In genomic region chr17:56153215-56153614, GRCh38 we compare ENCODE assay signal across 18 cellular contexts. TPM values are rescaled to one million over a fixed set of nuclear protein-coding genes. Genes with fewer than 3 reads are reported as not detected.
"Had no signal": no experiment of that assay in that cellular context is flagged by ENCODE, and none has a peak within 500 bp of the region (broad histone marks: within the 10 kb centered on the region; RNA-seq: fewer than 3 reads in every experiment).

Gene ANKFN1 (plus strand): TSS chr17:56153475. CDS start chr17:56212668, 59,193 bp downstream.

- H3K4me3 Mint-ChIP-seq: activated CD4-positive, alpha-beta T cell treated with anti-CD3 and anti-CD28 coated beads for 36 hours; activated CD8-positive, alpha-beta T cell treated with anti-CD3 and anti-CD28 coated beads for 36 hours; activated T-helper 1 cell treated with anti-CD3 and anti-CD28 coated beads, Interleukin-12 subunit alpha, Interleukin-12 subunit beta, Interleukin-2, Interleukin-4 antibody, amounts not matched to agents 30 ng/mL and 10 ng/mL and 1 ng/mL, durations not matched to agents 14 hours and 24 hours and 36 hours; natural killer cell treated with Interleukin-12 subunit alpha and Interleukin-12 subunit beta and Interleukin-15 and Interleukin-18, amount 100 ng/mL, for 72 hours had no signal

- H3K9me3 ChIP-seq: stomach, vagina had no signal

- H3K27ac ChIP-seq: stomach, vagina, VCaP had no signal

- H3K4me1 ChIP-seq: vagina had no signal

- H3K9me3 Mint-ChIP-seq: activated CD8-positive, alpha-beta T cell treated with anti-CD3 and anti-CD28 coated beads for 36 hours; activated T-helper 1 cell treated with anti-CD3 and anti-CD28 coated beads, Interleukin-12 subunit alpha, Interleukin-12 subunit beta, Interleukin-2, Interleukin-4 antibody, amounts not matched to agents 30 ng/mL and 10 ng/mL and 1 ng/mL, durations not matched to agents 14 hours and 24 hours and 36 hours; natural killer cell treated with Interleukin-12 subunit alpha and Interleukin-12 subunit beta and Interleukin-15 and Interleukin-18, amount 100 ng/mL, for 72 hours had no signal

- DNase-seq: activated CD4-positive, alpha-beta T cell treated with anti-CD3 and anti-CD28 coated beads for 36 hours; activated CD8-positive, alpha-beta memory T cell treated with anti-CD3 and anti-CD28 coated beads, Interleukin-2, amount 50 U/mL, for 4 hours; activated CD8-positive, alpha-beta T cell treated with anti-CD3 and anti-CD28 coated beads for 36 hours; activated naive CD4-positive, alpha-beta T cell treated with Interleukin-2 at 50 U/mL for 16 hours; glutamatergic neuron; left cardiac atrium; stimulated activated CD4-positive, alpha-beta T cell treated with anti-CD3 and anti-CD28 coated beads, Interleukin-15, amount 100 ng/mL, for 24 hours; stimulated activated CD4-positive, alpha-beta T cell treated with anti-CD3 and anti-CD28 coated beads, Interleukin-4, amount 100 ng/mL, for 24 hours; stomach; T-helper 1 cell had no signal

- H3K27ac Mint-ChIP-seq: activated CD4-positive, alpha-beta T cell treated with anti-CD3 and anti-CD28 coated beads for 36 hours; activated CD8-positive, alpha-beta T cell treated with anti-CD3 and anti-CD28 coated beads for 36 hours; activated T-helper 1 cell treated with anti-CD3 and anti-CD28 coated beads, Interleukin-12 subunit alpha, Interleukin-12 subunit beta, Interleukin-2, Interleukin-4 antibody, amounts not matched to agents 30 ng/mL and 10 ng/mL and 1 ng/mL, durations not matched to agents 14 hours and 24 hours and 36 hours; natural killer cell treated with Interleukin-12 subunit alpha and Interleukin-12 subunit beta and Interleukin-15 and Interleukin-18, amount 100 ng/mL, for 72 hours had no signal

- H3K27me3 Mint-ChIP-seq: activated CD8-positive, alpha-beta T cell treated with anti-CD3 and anti-CD28 coated beads for 36 hours had no signal

- H3K4me1 Mint-ChIP-seq: activated CD4-positive, alpha-beta T cell treated with anti-CD3 and anti-CD28 coated beads for 36 hours had no signal

- H3K4me3 ChIP-seq: stomach, vagina had no signal

- H3K27me3 ChIP-seq: stomach, vagina had no signal

- ATAC-seq: activated CD4-positive, alpha-beta T cell treated with anti-CD3 and anti-CD28 coated beads for 36 hours; activated CD8-positive, alpha-beta T cell treated with anti-CD3 and anti-CD28 coated beads for 36 hours; esophagus mucosa; left cardiac atrium; natural killer cell treated with Interleukin-12 subunit alpha and Interleukin-12 subunit beta and Interleukin-15 and Interleukin-18, amount 100 ng/mL, for 72 hours had no signal

- H3K36me3 ChIP-seq: stomach, vagina had no signal

- H3K36me3 Mint-ChIP-seq: natural killer cell treated with Interleukin-12 subunit alpha and Interleukin-12 subunit beta and Interleukin-15 and Interleukin-18, amount 100 ng/mL, for 72 hours had no signal

RNA-seq across cellular contexts. Expression of gene ANKFN1, which starts in this region (rescaled TPM):
- total RNA-seq: activated CD4-positive, alpha-beta T cell treated with anti-CD3 and anti-CD28 coated beads for 36 hours; activated CD8-positive, alpha-beta T cell treated with anti-CD3 and anti-CD28 coated beads for 36 hours; activated T-helper 1 cell treated with anti-CD3 and anti-CD28 coated beads, Interleukin-12 subunit alpha, Interleukin-12 subunit beta, Interleukin-2, Interleukin-4 antibody, amounts not matched to agents 30 ng/mL and 10 ng/mL and 1 ng/mL, durations not matched to agents 14 hours and 24 hours and 36 hours; esophagus mucosa; lung microvascular endothelial cell; natural killer cell treated with Interleukin-12 subunit alpha and Interleukin-12 subunit beta and Interleukin-15 and Interleukin-18, amount 100 ng/mL, for 72 hours; osteocyte; renal cortical epithelial cell had no signal
